Comparison of ENCODE assay signal across 28 cellular contexts in the genomic region with DNA sequence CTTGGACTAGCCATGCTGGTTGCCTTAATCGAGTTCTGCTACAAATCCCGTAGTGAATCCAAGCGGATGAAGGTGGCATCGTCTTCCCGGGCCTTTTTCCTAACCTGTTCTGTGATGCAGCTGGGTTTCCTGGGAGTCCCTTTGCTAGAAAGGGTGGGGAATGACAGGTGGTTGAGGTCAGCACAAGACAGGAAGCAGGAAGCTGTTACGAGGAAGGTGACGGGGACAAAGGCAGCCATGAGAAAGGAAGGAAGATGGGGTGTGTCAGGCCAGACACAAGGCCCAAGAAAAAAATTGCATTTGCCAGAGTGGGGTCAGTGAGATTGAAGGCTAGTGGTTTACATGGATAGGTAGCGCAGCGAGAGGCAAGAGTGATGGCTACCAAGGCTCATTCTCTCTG.
"Had no signal": no experiment of that assay in that cellular context is flagged by ENCODE, and none has a peak within 500 bp of the region (broad histone marks: within the 10 kb centered on the region; RNA-seq: fewer than 3 reads in every experiment).

No MANE protein-coding gene starts in this region.

- DNase-seq: colonic mucosa; cortex of kidney; dermis blood vessel endothelial cell; dorsolateral prefrontal cortex; effector CD4-positive, alpha-beta T cell; effector CD8-positive, alpha-beta T cell; effector memory CD4-positive, alpha-beta T cell; effector memory CD8-positive, alpha-beta T cell; endodermal cell; erythroblast; esophagus squamous epithelium; foreskin fibroblast; foreskin keratinocyte; foreskin melanocyte; gastrocnemius medialis; glutamatergic neuron; head of caudate nucleus; heart left ventricle; heart right ventricle had no signal

- H3K9me3 ChIP-seq: colonic mucosa, esophagus muscularis mucosa, esophagus squamous epithelium, gastrocnemius medialis, gastroesophageal sphincter, heart left ventricle, heart right ventricle had no signal

- H3K4me3 ChIP-seq: colonic mucosa, coronary artery, dorsolateral prefrontal cortex, esophagus muscularis mucosa, esophagus squamous epithelium, gastrocnemius medialis, gastroesophageal sphincter, heart left ventricle, heart right ventricle had no signal

- H3K4me1 ChIP-seq: colonic mucosa, esophagus muscularis mucosa, esophagus squamous epithelium, foreskin keratinocyte, gastrocnemius medialis, gastroesophageal sphincter, heart left ventricle had no signal

- H3K4me3 Mint-ChIP-seq: dendritic cell treated with granulocyte-macrophage colony-stimulating factor and Interleukin-4, amounts not matched to agents 40 ng/mL and 50 ng/mL, for 4 days; effector memory CD8-positive, alpha-beta T cell; endodermal cell had no signal

- H3K9me3 Mint-ChIP-seq: endodermal cell had no signal

- FAIRE-seq: colon, endometrium, endothelial cell of umbilical vein, frontal cortex had no signal

- H3K27me3 ChIP-seq: colonic mucosa, dorsolateral prefrontal cortex, esophagus muscularis mucosa, esophagus squamous epithelium, gastrocnemius medialis, gastroesophageal sphincter, heart left ventricle, heart right ventricle had no signal

- H3K27ac ChIP-seq: colonic mucosa, coronary artery, dorsolateral prefrontal cortex, epithelial cell of prostate, esophagus muscularis mucosa, esophagus squamous epithelium, foreskin keratinocyte, gastrocnemius medialis, gastroesophageal sphincter, heart left ventricle, heart right ventricle had no signal

- H3K27ac Mint-ChIP-seq: dendritic cell treated with granulocyte-macrophage colony-stimulating factor and Interleukin-4, amounts not matched to agents 40 ng/mL and 50 ng/mL, for 4 days; effector memory CD8-positive, alpha-beta T cell; endodermal cell had no signal

- H3K4me1 Mint-ChIP-seq: endodermal cell had no signal

- H3K27me3 Mint-ChIP-seq: dendritic cell treated with granulocyte-macrophage colony-stimulating factor and Interleukin-4, amounts not matched to agents 40 ng/mL and 50 ng/mL, for 4 days had no signal

- H3K36me3 ChIP-seq: colonic mucosa, esophagus muscularis mucosa, esophagus squamous epithelium, gastrocnemius medialis, gastroesophageal sphincter, heart left ventricle, heart right ventricle had no signal
